Comparison of ENCODE assay signal across 25 cellular contexts in genomic region chr1:3072178-3072947, GRCh38. TPM values are rescaled to one million over a fixed set of nuclear protein-coding genes. Genes with fewer than 3 reads are reported as not detected.
A peak's percentile ranks its signal among the peaks of the same experiment; 100 is the strongest.
DNase-seq lines count a peak whose midpoint lies in the region; ATAC-seq, FAIRE-seq and TF ChIP-seq lines count a peak whose summit lies in the region.
"Had no signal": no experiment of that assay in that cellular context is flagged by ENCODE, and none has a peak within 500 bp of the region (broad histone marks: within the 10 kb centered on the region; RNA-seq: fewer than 3 reads in every experiment).

No MANE protein-coding gene starts in this region.

- 100% methylated on average over 1 of the region's 24 CpGs for WGBS in HepG2 (ENCODE audit: low lambda C conversion rate)
- no CpG with 5 or more reads among the region's 24 CpGs for WGBS in right lobe of liver (ENCODE audit: insufficient coverage, low coverage, low lambda C conversion rate, missing lambda C conversion rate)

- H3K9me3 ChIP-seq in HepG2 (ENCODE audit: low read length) (no peaks in the 10 kb centered on the region), right lobe of liver (no peaks in the 10 kb centered on the region), iPS-18c (ENCODE audit: control insufficient read depth, insufficient read depth, low read length) (no peaks in the 10 kb centered on the region), T-helper 17 cell (ENCODE audit: control insufficient read depth, low read length, poor library complexity, severe bottlenecking) (no peaks in the 10 kb centered on the region)

- in situ Hi-C loops in HepG2 (cut with HindIII; ENCODE audit: extremely low pct_ligation_motif_present, low pct_unique_long_range_greater_than_20kb), result loop anchor here (25.0 kb wide), 1 partner anchor 215 kb away; no protein-coding TSS in a partner anchor

- H3K4me1 Mint-ChIP-seq in progenitor cell of endocrine pancreas (ENCODE audit: low read depth) (peaks cover 25% of the 10 kb centered on the region), T-helper 17 cell (peaks cover 2% of the 10 kb centered on the region)

- TF ChIP-seq POLR2A in HepG2 (IDR thresholded peaks at IDR 0.05; ENCODE audit: insufficient read depth in 1 of 2, low read depth in 2 of 2, low read length in 2 of 2) (no peak), right lobe of liver (IDR thresholded peaks at IDR 0.05) (no peak), GM12892 (IDR thresholded peaks at IDR 0.05; ENCODE audit: low read depth, low read length) (no peak)

- H3K27me3 ChIP-seq in HepG2 (ENCODE audit: control insufficient read depth in 1 of 2, insufficient read depth in 2 of 2, low read length in 2 of 2), result peaks cover 6 to 20% of the 10 kb centered on the region in 2 experiments
- peaks cover 0 to 22% of the 10 kb centered on the region in 2 donors for H3K27me3 ChIP-seq in right lobe of liver

- no peaks in the 10 kb centered on the region for H3K9me3 Mint-ChIP-seq in progenitor cell of endocrine pancreas (ENCODE audit: low read depth)
- H3K9me3 Mint-ChIP-seq: activated T-helper 2 cell treated with anti-CD3 and anti-CD28 coated beads, Interferon-gamma antibody, Interleukin-2, Interleukin-4, amounts not matched to agents 10 μg/mL and 5 μg/mL and 100 μg/mL, durations not matched to agents 14 hours and 24 hours and 36 hours had no signal

- intact Hi-C loops in HepG2 (cut with micrococcal nuclease; ENCODE audit: unreplicated experiment) (no loop called here), right lobe of liver (cut with DNase I) (no loop called here)

- no peak overlapping the region for H3K9ac ChIP-seq in HepG2 (ENCODE audit: insufficient read depth, low read depth, low read length)
- H3K9ac ChIP-seq: GM23248 had no signal

- ATAC-seq in HepG2, result no peak
- ATAC-seq in right lobe of liver, result no peak
- ATAC-seq in HG03025 (IDR thresholded peaks at IDR 0.05; ENCODE audit: low FRiP score, unreplicated experiment), result no peak
- no peak for ATAC-seq in T-helper 17 cell

- no peak overlapping the region for H3K4me3 ChIP-seq in HepG2 (replicated peaks in 1 of 3; ENCODE audit: insufficient read depth in 1 of 3, low read depth in 2 of 3, low read length in 3 of 3)
- no peak overlapping the region for H3K4me3 ChIP-seq in right lobe of liver
- peak overlapping the region; percentile 20; the same call in 1 of the 2 replicates for H3K4me3 ChIP-seq in iPS-18c (ENCODE audit: insufficient read depth, low read depth, low read length)
- H3K4me3 ChIP-seq: GM23248, SK-N-MC had no signal

- H3K36me3 ChIP-seq in HepG2 (replicated peaks in 1 of 2; ENCODE audit: control insufficient read depth in 1 of 2, insufficient read depth in 2 of 2, low read length in 2 of 2), result no peaks in the 10 kb centered on the region
- no peaks in the 10 kb centered on the region for H3K36me3 ChIP-seq in right lobe of liver

- H3K4me3 Mint-ChIP-seq in progenitor cell of endocrine pancreas (ENCODE audit: low read depth) (peak overlapping the region; percentile 46), T-helper 17 cell (no peak overlapping the region)

- no peak for TF ChIP-seq EP300 in HepG2 (IDR thresholded peaks at IDR 0.05; ENCODE audit: low read depth in 2 of 2, low read length in 2 of 2)
- no peak for TF ChIP-seq EP300 in HepG2 (CRISPR knock-in tag; IDR thresholded peaks at IDR 0.05; ENCODE audit: borderline replicate concordance)

- no peak for TF ChIP-seq RAD21 in HepG2 (CRISPR knock-in tag; IDR thresholded peaks at IDR 0.05)

- no peak overlapping the region for H2AFZ ChIP-seq in HepG2 (ENCODE audit: low read length)
- H2AFZ ChIP-seq: GM23248 had no signal

- H3K27me3 Mint-ChIP-seq in progenitor cell of endocrine pancreas (no peaks in the 10 kb centered on the region), T-helper 17 cell (peaks cover 25% of the 10 kb centered on the region)

- H3K27ac ChIP-seq in HepG2 (ENCODE audit: extremely low read length, insufficient read depth, low read length) (no peak overlapping the region), right lobe of liver (no peak overlapping the region)
- H3K27ac ChIP-seq: GM23248, SK-N-MC had no signal

- H3K27ac Mint-ChIP-seq in progenitor cell of endocrine pancreas (no peak overlapping the region), T-helper 17 cell (no peak overlapping the region)
- H3K27ac Mint-ChIP-seq: activated T-helper 2 cell treated with anti-CD3 and anti-CD28 coated beads, Interferon-gamma antibody, Interleukin-2, Interleukin-4, amounts not matched to agents 10 μg/mL and 5 μg/mL and 100 μg/mL, durations not matched to agents 14 hours and 24 hours and 36 hours had no signal

- H3K79me2 ChIP-seq in HepG2 (ENCODE audit: insufficient read depth, low read length), result peaks cover 2% of the 10 kb centered on the region

- TF ChIP-seq CTCF in HepG2 (CRISPR knock-in tag; IDR thresholded peaks at IDR 0.05) (no peak), right lobe of liver (IDR thresholded peaks at IDR 0.05) (no peak), progenitor cell of endocrine pancreas (IDR thresholded peaks at IDR 0.05; ENCODE audit: unreplicated experiment) (no peak)

- H3K4me2 ChIP-seq in HepG2 (ENCODE audit: low read depth, low read length), result peak overlapping the region; percentile 76; the same call in 1 of the 2 replicates

- POLR2A ChIA-PET in HepG2 (lab: Yijun Ruan, JAX), result no interaction called here

- H4K20me1 ChIP-seq in HepG2 (ENCODE audit: insufficient read depth, low read length), result no peaks in the 10 kb centered on the region

- DNase-seq in HepG2 (ENCODE audit: low spot score) (no peak), right lobe of liver (no peak), progenitor cell of endocrine pancreas (ENCODE audit: low spot score, unreplicated experiment) (no peak), GM12892 (ENCODE audit: insufficient read length) (no peak), T-helper 17 cell (no peak)
- no peak for DNase-seq in activated CD4-positive, alpha-beta T cell treated with anti-CD3 and anti-CD28 coated beads for 4 hours
- DNase-seq: activated CD4-positive, CD25-positive, alpha-beta regulatory T cell treated with anti-CD3 and anti-CD28 coated beads, Interleukin-2, amount 50 U/mL, for 72 hours; DMS53; GM23248; KG1; NCI-H1092 treated with DMSO at 0.1 percent for 48 hours; NCI-H69; OCI-M1; T-helper 9 cell had no signal

- peaks cover 20% of the 10 kb centered on the region for H3K4me1 ChIP-seq in HepG2 (ENCODE audit: insufficient read depth, low read length)
- H3K4me1 ChIP-seq in right lobe of liver, result peaks cover 0 to 13% (median 0%) of the 10 kb centered on the region in 4 donors

- H3K36me3 Mint-ChIP-seq in progenitor cell of endocrine pancreas (ENCODE audit: insufficient read depth) (peaks cover 2% of the 10 kb centered on the region), T-helper 17 cell (ENCODE audit: low read depth) (no peaks in the 10 kb centered on the region)

- no TSS peak for BruUV-seq in HepG2 (replicated peaks; lab: Mats Ljungman, UMichigan)

- CTCF ChIA-PET in HepG2 (lab: Yijun Ruan, JAX; ENCODE audit: low intra/inter-chr PET ratio, low total read pairs), result no interaction called here

- FAIRE-seq in HepG2 (lab: Jason Lieb, UNC) (no peak), GM12892 (lab: Jason Lieb, UNC) (no peak)
- FAIRE-seq: islet of Langerhans had no signal

RNA-seq across cellular contexts. Expression of gene PRDM16, which starts 3.4 kb away (rescaled TPM):
- 0.13 and 0.15 TPM in 2 replicates for total RNA-seq in HepG2 (2016; rRNA removed; fragmentation: Illumina TruSeq; extraction: Trizol)
- under 0.01 and 0.35 TPM in 2 replicates for total RNA-seq in HepG2 (2016; cell fraction: cytosol; rRNA removed; fragmentation: Illumina TruSeq; extraction: Trizol; ENCODE audit: low read depth)
- 0.21 and 0.24 TPM in 2 replicates for total RNA-seq in HepG2 (2016; cell fraction: insoluble cytoplasmic fraction; rRNA removed; fragmentation: Illumina TruSeq; extraction: Trizol)
- 0.19 and 0.24 TPM in 2 replicates for total RNA-seq in HepG2 (2016; cell fraction: membrane; rRNA removed; fragmentation: Illumina TruSeq; extraction: Trizol)
- 0.12 and 1.1 TPM in 2 replicates for total RNA-seq in HepG2 (2016; cell fraction: nucleus; rRNA removed; fragmentation: Illumina TruSeq; extraction: Trizol)
- 0.81 and 1.5 TPM in 2 replicates for polyA plus RNA-seq in HepG2 (2011; rRNA removed)
- polyA plus RNA-seq in HepG2 (2011; cell fraction: cytosol; rRNA removed), result 0.96 and 1.0 TPM in 2 replicates
- 5.9 and 6.8 TPM in 2 replicates for polyA plus RNA-seq in HepG2 (2011; cell fraction: nucleus; rRNA removed)
- polyA plus RNA-seq in HepG2 (2012), result 1.7 and 1.8 TPM in 2 replicates
- polyA plus RNA-seq in HepG2 (2016; cell fraction: cytosol; fragmentation: Illumina TruSeq; extraction: Trizol; ENCODE audit: low read depth), result not detected in 2 replicates
- 0.15 and 0.46 TPM in 2 replicates for polyA plus RNA-seq in HepG2 (2016; cell fraction: insoluble cytoplasmic fraction; fragmentation: Illumina TruSeq; extraction: Trizol; ENCODE audit: low read depth)
- polyA plus RNA-seq in HepG2 (2016; cell fraction: membrane; fragmentation: Illumina TruSeq; extraction: Trizol; ENCODE audit: low read depth), result 0.13 TPM in 1 of 2 replicates, not detected in the other
- 0.34 and 0.47 TPM in 2 replicates for polyA plus RNA-seq in HepG2 (2016; cell fraction: nucleus; fragmentation: Illumina TruSeq; extraction: Trizol; ENCODE audit: insufficient read depth, low read depth)
- 0.40 TPM in 1 of 2 replicates, not detected in the other for polyA minus RNA-seq in HepG2 (2011; rRNA and poly(A)+ RNA removed; ENCODE audit: low replicate concordance)
- polyA minus RNA-seq in HepG2 (2011; cell fraction: cytosol; rRNA and poly(A)+ RNA removed), result 0.79 and 1.1 TPM in 2 replicates
- 2.1 and 2.4 TPM in 2 replicates for polyA minus RNA-seq in HepG2 (2011; cell fraction: nucleus; rRNA and poly(A)+ RNA removed)
- under 1 TPM; 0.06 to 0.75 (median 0.28) TPM for total RNA-seq in right lobe of liver
- total RNA-seq in progenitor cell of endocrine pancreas, result 68.7 and 69.1 TPM in 2 replicates
- polyA plus RNA-seq in GM12892 (2012; ENCODE audit: missing spikeins), result not detected
- not detected for total RNA-seq in T-helper 17 cell
- total RNA-seq: activated T-helper 2 cell treated with anti-CD3 and anti-CD28 coated beads, Interferon-gamma antibody, Interleukin-2, Interleukin-4, amounts not matched to agents 10 μg/mL and 5 μg/mL and 100 μg/mL, durations not matched to agents 14 hours and 24 hours and 36 hours; GM23248; mononuclear cell had no signal

RNA-seq across cellular contexts. Expression of gene ACTRT2, which starts 51.1 kb away (rescaled TPM):
- total RNA-seq in HepG2 (2016; rRNA removed; fragmentation: Illumina TruSeq; extraction: Trizol), result not detected in 2 replicates
- total RNA-seq in HepG2 (2016; cell fraction: cytosol; rRNA removed; fragmentation: Illumina TruSeq; extraction: Trizol; ENCODE audit: low read depth), result not detected in 2 replicates
- total RNA-seq in HepG2 (2016; cell fraction: insoluble cytoplasmic fraction; rRNA removed; fragmentation: Illumina TruSeq; extraction: Trizol), result not detected in 2 replicates
- not detected in 2 replicates for total RNA-seq in HepG2 (2016; cell fraction: membrane; rRNA removed; fragmentation: Illumina TruSeq; extraction: Trizol)
- total RNA-seq in HepG2 (2016; cell fraction: nucleus; rRNA removed; fragmentation: Illumina TruSeq; extraction: Trizol), result not detected in 2 replicates
- polyA plus RNA-seq in HepG2 (2011; rRNA removed), result not detected in 2 replicates
- polyA plus RNA-seq in HepG2 (2011; cell fraction: cytosol; rRNA removed), result not detected in 2 replicates
- not detected in 2 replicates for polyA plus RNA-seq in HepG2 (2011; cell fraction: nucleus; rRNA removed)
- polyA plus RNA-seq in HepG2 (2012), result not detected in 2 replicates
- polyA plus RNA-seq in HepG2 (2016; cell fraction: cytosol; fragmentation: Illumina TruSeq; extraction: Trizol; ENCODE audit: low read depth), result not detected in 2 replicates
- not detected in 2 replicates for polyA plus RNA-seq in HepG2 (2016; cell fraction: insoluble cytoplasmic fraction; fragmentation: Illumina TruSeq; extraction: Trizol; ENCODE audit: low read depth)
- polyA plus RNA-seq in HepG2 (2016; cell fraction: membrane; fragmentation: Illumina TruSeq; extraction: Trizol; ENCODE audit: low read depth), result not detected in 2 replicates
- polyA plus RNA-seq in HepG2 (2016; cell fraction: nucleus; fragmentation: Illumina TruSeq; extraction: Trizol; ENCODE audit: insufficient read depth, low read depth), result not detected in 2 replicates
- polyA minus RNA-seq in HepG2 (2011; rRNA and poly(A)+ RNA removed; ENCODE audit: low replicate concordance), result not detected in 2 replicates
- polyA minus RNA-seq in HepG2 (2011; cell fraction: cytosol; rRNA and poly(A)+ RNA removed), result not detected in 2 replicates
- not detected in 2 replicates for polyA minus RNA-seq in HepG2 (2011; cell fraction: nucleus; rRNA and poly(A)+ RNA removed)
- not detected for total RNA-seq in right lobe of liver
- 0.20 TPM in 1 of 2 replicates, not detected in the other for total RNA-seq in progenitor cell of endocrine pancreas
- polyA plus RNA-seq in GM12892 (2012; ENCODE audit: missing spikeins), result not detected
- not detected for total RNA-seq in T-helper 17 cell
- total RNA-seq: A673; activated T-helper 2 cell treated with anti-CD3 and anti-CD28 coated beads, Interferon-gamma antibody, Interleukin-2, Interleukin-4, amounts not matched to agents 10 μg/mL and 5 μg/mL and 100 μg/mL, durations not matched to agents 14 hours and 24 hours and 36 hours; glomerular endothelial cell; GM23248; mononuclear cell; osteoblast had no signal
- polyA plus RNA-seq: esophagus, GM23248, thymus had no signal

Comparison
In these comparisons a context has a peak if more than half of its experiments do, and no peak if none do; other contexts are left out.
1. RNA of gene PRDM16, which starts 3.4 kb away (total RNA-seq): 68.7 to 69.1 TPM in progenitor cell of endocrine pancreas; 0.06 to 0.75 TPM in right lobe of liver, under 0.01 to 1.1 TPM in HepG2 and not detected in T-helper 17 cell; every median in the first group is over 10 times any median in the second.